10 cellular contexts compared by ENCODE assay signal in genomic region chr2:178008636-178009289, GRCh38.
A peak's percentile ranks its signal among the peaks of the same experiment; 100 is the strongest.
DNase-seq lines count a peak whose midpoint lies in the region; ATAC-seq and TF ChIP-seq lines count a peak whose summit lies in the region.
"Had no signal": no experiment of that assay in that cellular context is flagged by ENCODE, and none has a peak within 500 bp of the region (broad histone marks: within the 10 kb centered on the region; RNA-seq: fewer than 3 reads in every experiment).

No MANE protein-coding gene starts in this region.

- H3K4me3 ChIP-seq in skeletal muscle cell (ENCODE audit: low read depth, low read length) = no peak overlapping the region
- H3K4me3 ChIP-seq in coronary artery = no peak overlapping the region

- TF ChIP-seq CTCF in coronary artery (IDR thresholded peaks at IDR 0.05) = no peak

- no peak for ATAC-seq in HG02763 (IDR thresholded peaks at IDR 0.05; ENCODE audit: unreplicated experiment)
- ATAC-seq: activated CD8-positive, alpha-beta T cell treated with anti-CD3 and anti-CD28 coated beads, Interleukin-2, amount 10 ng/mL, durations not matched to agents 7 days and 5 days had no signal

- in situ Hi-C loops in KBM-7 (cut with MboI; ENCODE audit: low pct_unique_long_range_greater_than_20kb, low sequenced_read_pairs) = no loop called here

- H3K27ac ChIP-seq in epithelial cell of prostate = no peak overlapping the region
- H3K27ac ChIP-seq in coronary artery = no peak overlapping the region

- DNase-seq in HK-2 (ENCODE audit: unreplicated experiment) = peak; percentile 75
- peak; percentile 98 for DNase-seq in NCI-H510A (lab: John Stamatoyannopoulos, UW)
- peak; percentile 41 for DNase-seq in epithelial cell of prostate (ENCODE audit: low read depth, low spot score)
- DNase-seq in skeletal muscle cell (ENCODE audit: low read depth) = peak; percentile 46
- DNase-seq in KBM-7 = no peak
- DNase-seq in activated CD4-positive, alpha-beta T cell treated with anti-CD3 and anti-CD28 coated beads for 4 hours = no peak
- DNase-seq in coronary artery (ENCODE audit: low spot score) = no peak
- DNase-seq: activated CD8-positive, alpha-beta T cell treated with anti-CD3 and anti-CD28 coated beads, Interleukin-2, amount 10 ng/mL, durations not matched to agents 7 days and 5 days; naive B cell had no signal

Comparison
In these comparisons a context has a peak if more than half of its experiments do, and no peak if none do; other contexts are left out.
1. DNase-seq: peak in HK-2 (single experiment), NCI-H510A (single experiment), epithelial cell of prostate (single experiment) and skeletal muscle cell (single experiment); none in KBM-7 (single experiment), activated CD4-positive, alpha-beta T cell treated with anti-CD3 and anti-CD28 coated beads for 4 hours (0 of 2) and coronary artery (single experiment).